Comparison of ENCODE assay signal across 8 cellular contexts in genomic region chr6:11093591-11094410, GRCh38. TPM values are rescaled to one million over a fixed set of nuclear protein-coding genes. Genes with fewer than 3 reads are reported as not detected.
DNase-seq lines count a peak whose midpoint lies in the region; ATAC-seq, FAIRE-seq and TF ChIP-seq lines count a peak whose summit lies in the region.

Gene SMIM13, plus strand, starts transcription at chr6:11093834. Its CDS starts 480 bp downstream, at chr6:11094314.

- CTCF ChIA-PET in CD4-positive, alpha-beta T cell (lab: Charles Lee), result interaction anchor here (0.6 to 1.0 kb wide), 3 partner anchors 9 to 285 kb away, joined by 3 to 4 read pairs (median 3); no protein-coding TSS in a partner anchor
- CTCF ChIA-PET in HepG2 (lab: Yijun Ruan, JAX; ENCODE audit: low intra/inter-chr PET ratio, low total read pairs), result interaction anchor here (0.9 to 1.2 kb wide), 2 partner anchors 402 to 482 kb away, joined by 4 read pairs; no protein-coding TSS in a partner anchor

- peak within 1 kb of the TSS; percentile 93 to 99 (median 97) for H3K4me3 ChIP-seq in HepG2 (replicated peaks in 1 of 3; ENCODE audit: insufficient read depth in 1 of 3, low read depth in 2 of 3, low read length in 3 of 3)

- no TSS peak for BruUV-seq in HepG2 (replicated peaks; lab: Mats Ljungman, UMichigan)

- peak; percentile 88 to 95 (median 92) for DNase-seq in CD4-positive, alpha-beta T cell
- DNase-seq in NCI-H774 (lab: John Stamatoyannopoulos, UW), result peak; percentile 95
- DNase-seq in activated CD4-positive, alpha-beta T cell treated with anti-CD3 and anti-CD28 coated beads, Interleukin-2, amount 50 U/mL, for 4 hours, result peak; percentile 94 to 95
- peak; percentile 99 for DNase-seq in dermis blood vessel endothelial cell
- peak; percentile 98 for DNase-seq in HepG2 (ENCODE audit: low spot score)
- peak; percentile 95 for DNase-seq in stimulated activated CD4-positive, alpha-beta T cell treated with anti-CD3 and anti-CD28 coated beads, Interleukin-4, amount 100 ng/mL, for 1 hour

- H3K9me3 ChIP-seq in CD4-positive, alpha-beta T cell (ENCODE audit: control insufficient read depth, low read length), result no peaks in the 10 kb centered on the region
- no peaks in the 10 kb centered on the region for H3K9me3 ChIP-seq in HepG2 (ENCODE audit: low read length)

- H3K9ac ChIP-seq in HepG2 (ENCODE audit: insufficient read depth, low read depth, low read length), result peak within 1 kb of the TSS; percentile 85

- peak; percentile 89 to 92 for TF ChIP-seq POLR2A in HepG2 (IDR thresholded peaks at IDR 0.05; ENCODE audit: insufficient read depth in 1 of 2, low read depth in 2 of 2, low read length in 2 of 2)

- peaks cover 9% of the 10 kb centered on the region; the same call in 1 of the 2 replicates for H4K20me1 ChIP-seq in HepG2 (ENCODE audit: insufficient read depth, low read length)

- H2AFZ ChIP-seq in HepG2 (ENCODE audit: low read length), result peak within 1 kb of the TSS; percentile 81

- peak; percentile 79 for TF ChIP-seq RAD21 in HepG2 (CRISPR knock-in tag; IDR thresholded peaks at IDR 0.05)

- TF ChIP-seq CTCF in CD4-positive, alpha-beta T cell (IDR thresholded peaks at IDR 0.05), result peak; percentile 74
- peak; percentile 67 for TF ChIP-seq CTCF in HepG2 (CRISPR knock-in tag; IDR thresholded peaks at IDR 0.05)

- H3K27ac Mint-ChIP-seq in CD4-positive, alpha-beta T cell, result peak within 1 kb of the TSS; percentile 97

- in situ Hi-C loops in HepG2 (cut with HindIII; ENCODE audit: extremely low pct_ligation_motif_present, low pct_unique_long_range_greater_than_20kb), result no loop called here

- WGBS in HepG2 (ENCODE audit: low lambda C conversion rate), result 3% methylated on average over 10 of the region's 94 CpGs

- intact Hi-C loops in CD4-positive, alpha-beta T cell (cut with DNase I, micrococcal nuclease), result loop anchor here (2.0 to 10.0 kb wide), 9 partner anchors 138 to 689 kb away; partner anchors contain the start of genes C6orf52 (in 2 of the 2), NEDD9 (in 2 of the 2), PAK1IP1 (in 2 of the 2) and TMEM14B (in 1 of the 2)
- intact Hi-C loops in HepG2 (cut with micrococcal nuclease; ENCODE audit: unreplicated experiment), result loop anchor here (1.0 to 5.0 kb wide), 4 partner anchors 48 to 482 kb away; partner anchors contain the start of gene TMEM170B

- peak within 1 kb of the TSS; percentile 87 for H3K27ac ChIP-seq in CD4-positive, alpha-beta T cell (ENCODE audit: low read depth, low read length)
- peak within 1 kb of the TSS; percentile 90 for H3K27ac ChIP-seq in HepG2 (ENCODE audit: extremely low read length, insufficient read depth, low read length)

- peaks cover 45% of the 10 kb centered on the region for H3K79me2 ChIP-seq in HepG2 (ENCODE audit: insufficient read depth, low read length)

- H3K9me3 Mint-ChIP-seq in CD4-positive, alpha-beta T cell, result no peaks in the 10 kb centered on the region

- H3K36me3 ChIP-seq in HepG2 (replicated peaks in 1 of 2; ENCODE audit: control insufficient read depth in 1 of 2, insufficient read depth in 2 of 2, low read length in 2 of 2), result no peaks in the 10 kb centered on the region

- no peaks in the 10 kb centered on the region for H3K27me3 ChIP-seq in CD4-positive, alpha-beta T cell (ENCODE audit: control insufficient read depth, insufficient read depth, low read length)
- H3K27me3 ChIP-seq in HepG2 (ENCODE audit: control insufficient read depth in 1 of 2, insufficient read depth in 2 of 2, low read length in 2 of 2), result no peaks in the 10 kb centered on the region; a peak in 1 of 5 replicates

- POLR2A ChIA-PET in CD4-positive, alpha-beta T cell (lab: Charles Lee), result interaction anchor here (0.5 to 1.9 kb wide), 9 partner anchors 12 to 445 kb away, joined by 3 to 7 read pairs (median 3); partner anchors contain the start of genes C6orf52, NEDD9, PAK1IP1 and TMEM14B
- POLR2A ChIA-PET in HepG2 (lab: Yijun Ruan, JAX), result interaction anchor here (0.6 to 1.4 kb wide), 19 partner anchors 10 to 477 kb away, joined by 3 to 13 read pairs (median 3); partner anchors contain the start of genes ERVFRD-1 and TMEM14C

- peak within 1 kb of the TSS; percentile 86 for H3K4me2 ChIP-seq in HepG2 (ENCODE audit: low read depth, low read length)

- no peaks in the 10 kb centered on the region for H3K27me3 Mint-ChIP-seq in CD4-positive, alpha-beta T cell

- peaks cover 44% of the 10 kb centered on the region for H3K4me1 ChIP-seq in HepG2 (ENCODE audit: insufficient read depth, low read length)

- FAIRE-seq in HepG2 (lab: Jason Lieb, UNC), result peak; percentile 83

- H3K4me3 Mint-ChIP-seq in CD4-positive, alpha-beta T cell, result peak within 1 kb of the TSS; percentile 97

- ATAC-seq in CD4-positive, alpha-beta T cell (ENCODE audit: poor library complexity), result peak; percentile 92
- peak; percentile 94 for ATAC-seq in GM19397 (IDR thresholded peaks at IDR 0.05; ENCODE audit: unreplicated experiment)
- ATAC-seq in HG03571 (IDR thresholded peaks at IDR 0.05; ENCODE audit: unreplicated experiment), result peak; percentile 88
- peak; percentile 97 for ATAC-seq in HepG2

- peaks cover 29% of the 10 kb centered on the region for H3K4me1 Mint-ChIP-seq in CD4-positive, alpha-beta T cell (ENCODE audit: low read depth)

- TF ChIP-seq EP300 in HepG2 (IDR thresholded peaks at IDR 0.05; ENCODE audit: low read depth in 2 of 2, low read length in 2 of 2) (peak in 1 of 2 experiments; percentile 20; a peak in 2 of 4 replicates), HepG2 (CRISPR knock-in tag; IDR thresholded peaks at IDR 0.05; ENCODE audit: borderline replicate concordance) (no peak)

- peaks cover 20% of the 10 kb centered on the region for H3K36me3 Mint-ChIP-seq in CD4-positive, alpha-beta T cell (ENCODE audit: low read depth)

TF ChIP-seq in HepG2, 621 proteins besides CTCF, POLR2A, EP300 and RAD21 (continues in another document):
- TF ChIP-seq ZBTB25 (CRISPR knock-in tag; IDR thresholded peaks at IDR 0.05) (peak; percentile 79), ZNF160 (CRISPR knock-in tag; IDR thresholded peaks at IDR 0.05) (peak; percentile 38), ZNF891 (CRISPR knock-in tag; IDR thresholded peaks at IDR 0.05) (no peak; the same call in 1 of the 2 replicates), REST (IDR thresholded peaks at IDR 0.05; ENCODE audit: borderline replicate concordance in 1 of 2, low read depth in 1 of 2, low read length in 2 of 2) (no peak)

RNA-seq across cellular contexts. Expression of gene SMIM13, which starts in this region (rescaled TPM):
- total RNA-seq in CD4-positive, alpha-beta T cell, result 1 to 10 TPM; 3.0 to 4.6 TPM
- 14.6 and 20.2 TPM in 2 replicates for total RNA-seq in dermis blood vessel endothelial cell
- 9.5 and 10.2 TPM in 2 replicates for total RNA-seq in HepG2 (2016; rRNA removed; fragmentation: Illumina TruSeq; extraction: Trizol)
- 7.2 and 7.8 TPM in 2 replicates for total RNA-seq in HepG2 (2016; cell fraction: cytosol; rRNA removed; fragmentation: Illumina TruSeq; extraction: Trizol; ENCODE audit: low read depth)
- total RNA-seq in HepG2 (2016; cell fraction: insoluble cytoplasmic fraction; rRNA removed; fragmentation: Illumina TruSeq; extraction: Trizol), result 8.5 and 9.8 TPM in 2 replicates
- total RNA-seq in HepG2 (2016; cell fraction: membrane; rRNA removed; fragmentation: Illumina TruSeq; extraction: Trizol), result 10.2 and 12.9 TPM in 2 replicates
- 12.8 and 14.5 TPM in 2 replicates for total RNA-seq in HepG2 (2016; cell fraction: nucleus; rRNA removed; fragmentation: Illumina TruSeq; extraction: Trizol)
- 2.5 and 2.7 TPM in 2 replicates for polyA plus RNA-seq in HepG2 (2011; rRNA removed)
- 1.2 and 1.9 TPM in 2 replicates for polyA plus RNA-seq in HepG2 (2011; cell fraction: cytosol; rRNA removed)
- 1.6 and 2.3 TPM in 2 replicates for polyA plus RNA-seq in HepG2 (2011; cell fraction: nucleus; rRNA removed)
- polyA plus RNA-seq in HepG2 (2012), result 6.0 and 6.5 TPM in 2 replicates
- polyA plus RNA-seq in HepG2 (2016; cell fraction: cytosol; fragmentation: Illumina TruSeq; extraction: Trizol; ENCODE audit: low read depth), result 11.0 and 14.0 TPM in 2 replicates
- polyA plus RNA-seq in HepG2 (2016; cell fraction: insoluble cytoplasmic fraction; fragmentation: Illumina TruSeq; extraction: Trizol; ENCODE audit: low read depth), result 10.4 and 11.8 TPM in 2 replicates
- polyA plus RNA-seq in HepG2 (2016; cell fraction: membrane; fragmentation: Illumina TruSeq; extraction: Trizol; ENCODE audit: low read depth), result 13.1 and 14.3 TPM in 2 replicates
- polyA plus RNA-seq in HepG2 (2016; cell fraction: nucleus; fragmentation: Illumina TruSeq; extraction: Trizol; ENCODE audit: insufficient read depth, low read depth), result 15.6 and 18.1 TPM in 2 replicates
- 1.7 and 2.9 TPM in 2 replicates for polyA minus RNA-seq in HepG2 (2011; rRNA and poly(A)+ RNA removed; ENCODE audit: low replicate concordance)
- 2.0 and 5.2 TPM in 2 replicates for polyA minus RNA-seq in HepG2 (2011; cell fraction: cytosol; rRNA and poly(A)+ RNA removed)
- polyA minus RNA-seq in HepG2 (2011; cell fraction: nucleus; rRNA and poly(A)+ RNA removed), result 10.0 and 11.2 TPM in 2 replicates

Comparison
In these comparisons a context has a peak if more than half of its experiments do, and no peak if none do; other contexts are left out.
1. Peak in every context shown above with its lines: DNase-seq, ATAC-seq, H3K4me3 ChIP-seq and H3K27ac ChIP-seq.